ENCODE assay signal across 2 cellular contexts in the genomic region with DNA sequence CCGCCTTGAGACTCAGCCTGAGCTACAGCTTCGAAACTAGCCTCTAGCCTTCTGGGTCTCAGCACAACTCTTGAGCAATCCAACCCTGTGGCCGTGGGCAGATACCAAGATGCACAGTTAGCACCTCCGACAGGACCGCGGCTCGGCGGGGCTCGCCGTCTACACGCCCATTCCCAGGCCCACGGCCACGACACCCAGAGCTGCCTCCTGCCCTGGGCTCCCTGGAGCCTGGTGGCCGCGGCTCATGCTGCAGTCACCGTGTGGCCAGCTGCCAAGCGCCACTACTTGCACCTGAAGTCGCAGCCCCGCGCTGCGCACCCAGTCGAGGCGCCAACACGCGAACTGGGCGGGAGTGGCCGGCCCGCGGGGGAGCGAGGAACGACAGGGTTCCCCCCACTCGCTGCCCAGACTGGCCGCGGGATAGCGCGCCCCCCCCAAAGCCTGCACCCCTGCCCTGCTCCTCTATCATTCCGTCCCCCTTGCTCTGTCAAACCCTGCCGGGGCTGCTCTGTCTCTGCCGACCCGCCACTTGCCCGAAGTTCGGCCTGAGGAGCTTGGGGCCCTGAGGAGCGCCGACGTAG.
TF ChIP-seq lines count a peak whose summit lies in the region.

No MANE protein-coding gene starts in this region.

TF ChIP-seq in WTC11, 78 proteins besides CTCF, POLR2A, EP300 and RAD21:
- TF ChIP-seq, protein P1, sequence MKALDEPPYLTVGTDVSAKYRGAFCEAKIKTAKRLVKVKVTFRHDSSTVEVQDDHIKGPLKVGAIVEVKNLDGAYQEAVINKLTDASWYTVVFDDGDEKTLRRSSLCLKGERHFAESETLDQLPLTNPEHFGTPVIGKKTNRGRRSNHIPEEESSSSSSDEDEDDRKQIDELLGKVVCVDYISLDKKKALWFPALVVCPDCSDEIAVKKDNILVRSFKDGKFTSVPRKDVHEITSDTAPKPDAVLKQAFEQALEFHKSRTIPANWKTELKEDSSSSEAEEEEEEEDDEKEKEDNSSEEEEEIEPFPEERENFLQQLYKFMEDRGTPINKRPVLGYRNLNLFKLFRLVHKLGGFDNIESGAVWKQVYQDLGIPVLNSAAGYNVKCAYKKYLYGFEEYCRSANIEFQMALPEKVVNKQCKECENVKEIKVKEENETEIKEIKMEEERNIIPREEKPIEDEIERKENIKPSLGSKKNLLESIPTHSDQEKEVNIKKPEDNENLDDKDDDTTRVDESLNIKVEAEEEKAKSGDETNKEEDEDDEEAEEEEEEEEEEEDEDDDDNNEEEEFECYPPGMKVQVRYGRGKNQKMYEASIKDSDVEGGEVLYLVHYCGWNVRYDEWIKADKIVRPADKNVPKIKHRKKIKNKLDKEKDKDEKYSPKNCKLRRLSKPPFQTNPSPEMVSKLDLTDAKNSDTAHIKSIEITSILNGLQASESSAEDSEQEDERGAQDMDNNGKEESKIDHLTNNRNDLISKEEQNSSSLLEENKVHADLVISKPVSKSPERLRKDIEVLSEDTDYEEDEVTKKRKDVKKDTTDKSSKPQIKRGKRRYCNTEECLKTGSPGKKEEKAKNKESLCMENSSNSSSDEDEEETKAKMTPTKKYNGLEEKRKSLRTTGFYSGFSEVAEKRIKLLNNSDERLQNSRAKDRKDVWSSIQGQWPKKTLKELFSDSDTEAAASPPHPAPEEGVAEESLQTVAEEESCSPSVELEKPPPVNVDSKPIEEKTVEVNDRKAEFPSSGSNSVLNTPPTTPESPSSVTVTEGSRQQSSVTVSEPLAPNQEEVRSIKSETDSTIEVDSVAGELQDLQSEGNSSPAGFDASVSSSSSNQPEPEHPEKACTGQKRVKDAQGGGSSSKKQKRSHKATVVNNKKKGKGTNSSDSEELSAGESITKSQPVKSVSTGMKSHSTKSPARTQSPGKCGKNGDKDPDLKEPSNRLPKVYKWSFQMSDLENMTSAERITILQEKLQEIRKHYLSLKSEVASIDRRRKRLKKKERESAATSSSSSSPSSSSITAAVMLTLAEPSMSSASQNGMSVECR (CRISPR knock-in tag; IDR thresholded peaks at IDR 0.05; ENCODE audit: borderline replicate concordance), result 0 out of 2 replicates have a peak, but pooled peaks have one; percentile 23
- TF ChIP-seq, protein P2, sequence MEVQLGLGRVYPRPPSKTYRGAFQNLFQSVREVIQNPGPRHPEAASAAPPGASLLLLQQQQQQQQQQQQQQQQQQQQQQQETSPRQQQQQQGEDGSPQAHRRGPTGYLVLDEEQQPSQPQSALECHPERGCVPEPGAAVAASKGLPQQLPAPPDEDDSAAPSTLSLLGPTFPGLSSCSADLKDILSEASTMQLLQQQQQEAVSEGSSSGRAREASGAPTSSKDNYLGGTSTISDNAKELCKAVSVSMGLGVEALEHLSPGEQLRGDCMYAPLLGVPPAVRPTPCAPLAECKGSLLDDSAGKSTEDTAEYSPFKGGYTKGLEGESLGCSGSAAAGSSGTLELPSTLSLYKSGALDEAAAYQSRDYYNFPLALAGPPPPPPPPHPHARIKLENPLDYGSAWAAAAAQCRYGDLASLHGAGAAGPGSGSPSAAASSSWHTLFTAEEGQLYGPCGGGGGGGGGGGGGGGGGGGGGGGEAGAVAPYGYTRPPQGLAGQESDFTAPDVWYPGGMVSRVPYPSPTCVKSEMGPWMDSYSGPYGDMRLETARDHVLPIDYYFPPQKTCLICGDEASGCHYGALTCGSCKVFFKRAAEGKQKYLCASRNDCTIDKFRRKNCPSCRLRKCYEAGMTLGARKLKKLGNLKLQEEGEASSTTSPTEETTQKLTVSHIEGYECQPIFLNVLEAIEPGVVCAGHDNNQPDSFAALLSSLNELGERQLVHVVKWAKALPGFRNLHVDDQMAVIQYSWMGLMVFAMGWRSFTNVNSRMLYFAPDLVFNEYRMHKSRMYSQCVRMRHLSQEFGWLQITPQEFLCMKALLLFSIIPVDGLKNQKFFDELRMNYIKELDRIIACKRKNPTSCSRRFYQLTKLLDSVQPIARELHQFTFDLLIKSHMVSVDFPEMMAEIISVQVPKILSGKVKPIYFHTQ (CRISPR knock-in tag; IDR thresholded peaks at IDR 0.05), result no peak
- TF ChIP-seq RELA (CRISPR knock-in tag; IDR thresholded peaks at IDR 0.05; ENCODE audit: borderline replicate concordance) (0 out of 2 replicates have a peak, but pooled peaks have one; percentile 10), ESRRA (CRISPR knock-in tag; IDR thresholded peaks at IDR 0.05; ENCODE audit: borderline replicate concordance) (0 out of 2 replicates have a peak, but pooled peaks have one; percentile 20)
TF ChIP-seq in WTC11: peak in this region for 3.

TF ChIP-seq in endothelial cell of umbilical vein, 7 proteins besides CTCF, POLR2A, EP300 and RAD21:
- TF ChIP-seq EZH2 (IDR thresholded peaks at IDR 0.05; ENCODE audit: borderline replicate concordance, low read depth, low read length, severe bottlenecking), result no peak
- no peak for TF ChIP-seq POLR2AphosphoS5 (IDR thresholded peaks at IDR 0.05; ENCODE audit: insufficient read depth, low read depth, low read length)
- TF ChIP-seq MYC (IDR thresholded peaks at IDR 0.05; ENCODE audit: low read depth, low read length), result no peak
- TF ChIP-seq FOS (IDR thresholded peaks at IDR 0.05; ENCODE audit: borderline replicate concordance, insufficient read depth, low read length), result no peak
- no peak for TF ChIP-seq JUN (IDR thresholded peaks at IDR 0.05; ENCODE audit: borderline replicate concordance, insufficient read depth, insufficient read length, low read depth)
- TF ChIP-seq, protein P3, sequence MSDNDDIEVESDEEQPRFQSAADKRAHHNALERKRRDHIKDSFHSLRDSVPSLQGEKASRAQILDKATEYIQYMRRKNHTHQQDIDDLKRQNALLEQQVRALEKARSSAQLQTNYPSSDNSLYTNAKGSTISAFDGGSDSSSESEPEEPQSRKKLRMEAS (IDR thresholded peaks at IDR 0.05; ENCODE audit: insufficient read depth, insufficient read length), result no peak
- no peak for TF ChIP-seq GATA2 (IDR thresholded peaks at IDR 0.05; ENCODE audit: insufficient read depth, insufficient read length, low read depth, low read length)
